18 cellular contexts compared by ENCODE assay signal in genomic region chr6:33820243-33820642, GRCh38. TPM values are rescaled to one million over a fixed set of nuclear protein-coding genes. Genes with fewer than 3 reads are reported as not detected.
"Had no signal": no experiment of that assay in that cellular context is flagged by ENCODE, and none has a peak within 500 bp of the region (broad histone marks: within the 10 kb centered on the region; RNA-seq: fewer than 3 reads in every experiment).

No MANE protein-coding gene starts in this region.

- H3K27ac ChIP-seq: dorsolateral prefrontal cortex, hepatocyte, left lung, tibial nerve, vagina had no signal

- DNase-seq: activated CD4-positive, alpha-beta T cell treated with anti-CD3 and anti-CD28 coated beads, Interleukin-2, amount 10 ng/mL, durations not matched to agents 7 days and 5 days; activated CD8-positive, alpha-beta memory T cell treated with anti-CD3 and anti-CD28 coated beads for 24 hours; activated naive CD4-positive, alpha-beta T cell treated with anti-CD3 and anti-CD28 coated beads, Interleukin-2, amount 10 ng/mL, durations not matched to agents 7 days and 5 days; dorsolateral prefrontal cortex; left lung; naive thymus-derived CD4-positive, alpha-beta T cell; stimulated activated CD4-positive, alpha-beta T cell treated with anti-CD3 and anti-CD28 coated beads, Interleukin-15, amount 100 ng/mL, for 24 hours; stimulated activated CD4-positive, alpha-beta T cell treated with anti-CD3 and anti-CD28 coated beads, Interleukin-4, amount 100 ng/mL, for 24 hours; stimulated activated naive CD4-positive, alpha-beta T cell treated with Interleukin-2 at 50 U/mL for 16 hours had no signal

- H3K27me3 ChIP-seq: hepatocyte, vagina had no signal

- H2AFZ ChIP-seq: hepatocyte had no signal

- H3K4me2 ChIP-seq: hepatocyte had no signal

- ATAC-seq: left lung; naive thymus-derived CD4-positive, alpha-beta T cell had no signal

- H3K36me3 ChIP-seq: left lung, tibial nerve, vagina had no signal

- H3K79me2 ChIP-seq: hepatocyte had no signal

- H3K4me1 ChIP-seq: tibial nerve, vagina had no signal

- FAIRE-seq: astrocyte, keratinocyte had no signal

- H3K9me3 ChIP-seq: left lung, tibial nerve, vagina had no signal

- H3K4me3 ChIP-seq: dorsolateral prefrontal cortex, hepatocyte, left lung, tibial nerve, vagina had no signal

RNA-seq across cellular contexts. Expression of gene MLN, which starts 16.4 kb away (rescaled TPM):
- total RNA-seq: activated CD4-positive, alpha-beta T cell treated with anti-CD3 and anti-CD28 coated beads, Interleukin-2, amount 10 ng/mL, durations not matched to agents 7 days and 5 days; astrocyte; dorsolateral prefrontal cortex; left lung; mononuclear cell; naive thymus-derived CD4-positive, alpha-beta T cell; skeletal muscle tissue; tibial nerve; vagina had no signal
- polyA plus RNA-seq: adipose tissue; esophagus; keratinocyte; naive thymus-derived CD4-positive, alpha-beta T cell had no signal
